ENCODE assay signal across 24 cellular contexts in the genomic region with DNA sequence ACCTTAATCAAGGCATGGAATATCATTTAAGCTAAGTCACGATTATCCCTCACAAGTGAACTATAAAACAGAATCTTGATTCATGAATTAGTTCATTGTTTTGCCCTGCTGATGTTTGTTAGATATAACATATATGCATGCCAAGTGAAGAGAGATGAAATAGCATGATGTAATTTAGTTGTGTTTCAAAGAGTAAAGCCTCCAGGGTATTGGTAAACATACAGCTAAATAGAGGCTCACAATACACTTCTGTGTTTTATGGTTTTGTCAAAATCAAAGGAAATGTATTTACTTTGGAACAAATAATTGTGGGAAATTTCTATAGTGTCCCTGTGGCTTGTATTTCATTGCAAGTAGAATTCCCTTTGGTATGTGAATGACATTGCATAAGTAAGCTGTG.
DNase-seq lines count a peak whose midpoint lies in the region; ATAC-seq and TF ChIP-seq lines count a peak whose summit lies in the region.
"Had no signal": no experiment of that assay in that cellular context is flagged by ENCODE, and none has a peak within 500 bp of the region (broad histone marks: within the 10 kb centered on the region; RNA-seq: fewer than 3 reads in every experiment).

No MANE protein-coding gene starts in this region.

- H3K36me3 ChIP-seq in SK-N-MC (ENCODE audit: insufficient read depth, low read length) = no peaks in the 10 kb centered on the region
- H3K36me3 ChIP-seq: BE2C; BLaER1 treated with 17β-estradiol and CSF1 and Interleukin-3, amounts not matched to agents 10 nM and 100 nM had no signal

- no peak overlapping the region for H3K9ac ChIP-seq in SK-N-MC (ENCODE audit: insufficient read length)
- H3K9ac ChIP-seq: BLaER1 treated with 17β-estradiol and CSF1 and Interleukin-3, amounts not matched to agents 10 nM and 100 nM had no signal

- H3K27ac ChIP-seq in 22Rv1 (peak overlapping the region; percentile 66), SK-N-MC (peak overlapping the region; percentile 1; the same call in 1 of the 2 replicates)
- H3K27ac ChIP-seq: A549; BLaER1 treated with 17β-estradiol and CSF1 and Interleukin-3, amounts not matched to agents 10 nM and 100 nM had no signal

- no peak for TF ChIP-seq CTCF in 22Rv1 (IDR thresholded peaks at IDR 0.05)

- H3K9me3 Mint-ChIP-seq in activated naive CD8-positive, alpha-beta T cell treated with anti-CD3 and anti-CD28 coated beads for 36 hours = peaks cover 2% of the 10 kb centered on the region
- H3K9me3 Mint-ChIP-seq: CD4-positive, alpha-beta T cell; CD8-positive, alpha-beta memory T cell; GM23338 had no signal

- DNase-seq in NCI-H69 (lab: John Stamatoyannopoulos, UW) (peak; percentile 46), SK-N-MC (ENCODE audit: low read depth, low spot score) (no peak), foreskin melanocyte (peak; percentile 93), NOMO-1 treated with DMSO at 0.1 percent for 48 hours (lab: John Stamatoyannopoulos, UW; ENCODE audit: unreplicated experiment) (no peak)
- DNase-seq in activated naive CD8-positive, alpha-beta T cell treated with anti-CD3 and anti-CD28 coated beads for 36 hours = no peak
- DNase-seq: 8988T; ACHN; AML-193; BE2C; CD4-positive, alpha-beta T cell; CD8-positive, alpha-beta memory T cell; DMS 273 treated with DMSO at 0.1 percent for 48 hours; DMS79; EL; GDM1; H7; HCEC 1CT had no signal

- H3K9me3 ChIP-seq in SK-N-MC (ENCODE audit: low read depth, low read length) = no peaks in the 10 kb centered on the region
- H3K9me3 ChIP-seq: A549, BE2C had no signal

- no peak for ATAC-seq in HG03025 (IDR thresholded peaks at IDR 0.05; ENCODE audit: low FRiP score, unreplicated experiment)
- ATAC-seq: A549, GM12878, GM23338 had no signal

- H3K4me3 ChIP-seq in SK-N-MC = no peak overlapping the region
- H3K4me3 ChIP-seq: A549; BLaER1 treated with 17β-estradiol and CSF1 and Interleukin-3, amounts not matched to agents 10 nM and 100 nM; GM12878; GM23338 had no signal

- H3K4me1 Mint-ChIP-seq in activated naive CD8-positive, alpha-beta T cell treated with anti-CD3 and anti-CD28 coated beads for 36 hours = no peaks in the 10 kb centered on the region
- H3K4me1 Mint-ChIP-seq: CD14-positive monocyte; CD8-positive, alpha-beta memory T cell had no signal

- peaks cover 14% of the 10 kb centered on the region for H3K36me3 Mint-ChIP-seq in activated naive CD8-positive, alpha-beta T cell treated with anti-CD3 and anti-CD28 coated beads for 36 hours
- H3K36me3 Mint-ChIP-seq: CD14-positive monocyte; CD8-positive, alpha-beta memory T cell had no signal

- no peak overlapping the region for H3K4me3 Mint-ChIP-seq in activated naive CD8-positive, alpha-beta T cell treated with anti-CD3 and anti-CD28 coated beads for 36 hours
- H3K4me3 Mint-ChIP-seq: CD14-positive monocyte; CD4-positive, alpha-beta T cell; CD8-positive, alpha-beta memory T cell; GM23338 had no signal

- no peaks in the 10 kb centered on the region for H3K27me3 Mint-ChIP-seq in activated naive CD8-positive, alpha-beta T cell treated with anti-CD3 and anti-CD28 coated beads for 36 hours
- H3K27me3 Mint-ChIP-seq: CD4-positive, alpha-beta T cell had no signal

- no peak overlapping the region for H3K27ac Mint-ChIP-seq in activated naive CD8-positive, alpha-beta T cell treated with anti-CD3 and anti-CD28 coated beads for 36 hours
- H3K27ac Mint-ChIP-seq: CD14-positive monocyte; CD4-positive, alpha-beta T cell; CD8-positive, alpha-beta memory T cell; GM23338 had no signal

Comparison
In these comparisons a context has a peak if more than half of its experiments do, and no peak if none do; other contexts are left out.
1. DNase-seq: peak in NCI-H69 (single experiment) and foreskin melanocyte (single experiment); none in SK-N-MC (single experiment), activated naive CD8-positive, alpha-beta T cell treated with anti-CD3 and anti-CD28 coated beads for 36 hours (single experiment) and NOMO-1 treated with DMSO at 0.1 percent for 48 hours (single experiment).